In the genomic region with DNA sequence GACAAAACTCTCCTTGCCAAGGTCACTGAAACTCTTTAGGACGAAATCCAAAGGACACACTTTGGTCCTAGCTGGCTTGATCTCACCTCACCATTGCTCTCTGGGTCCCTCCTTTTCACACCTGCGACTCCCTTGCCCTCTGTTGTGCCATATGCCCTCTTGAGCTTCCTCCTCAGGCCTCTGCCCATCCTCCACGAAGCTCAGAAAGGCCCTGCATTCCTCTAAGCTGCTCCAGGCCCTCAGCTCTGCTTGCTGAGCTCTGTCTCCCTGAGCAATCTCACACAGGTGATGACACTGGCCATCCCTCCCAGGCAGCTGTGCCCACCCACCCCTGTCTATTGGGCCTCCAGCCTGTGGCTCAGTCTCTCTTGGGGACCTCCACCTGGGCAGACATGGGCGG, we compare ENCODE assay signal across 21 cellular contexts. TPM values are rescaled to one million over a fixed set of nuclear protein-coding genes. Genes with fewer than 3 reads are reported as not detected.
DNase-seq lines count a peak whose midpoint lies in the region; ATAC-seq and TF ChIP-seq lines count a peak whose summit lies in the region.
"Had no signal": no experiment of that assay in that cellular context is flagged by ENCODE, and none has a peak within 500 bp of the region (broad histone marks: within the 10 kb centered on the region; RNA-seq: fewer than 3 reads in every experiment).

No MANE protein-coding gene starts in this region.

- no peaks in the 10 kb centered on the region for H3K36me3 ChIP-seq in neural cell (ENCODE audit: insufficient read depth, low read length)
- H3K36me3 ChIP-seq: BLaER1 treated with 17β-estradiol and CSF1 and Interleukin-3, amounts not matched to agents 10 nM and 100 nM had no signal

- ATAC-seq in right cardiac atrium = peak; percentile 7 to 14
- ATAC-seq in left ventricle myocardium superior = no peak
- no peak for ATAC-seq in central memory CD8-positive, alpha-beta T cell (replicated peaks; ENCODE audit: extremely low read depth, poor library complexity, severe bottlenecking)
- no peak for ATAC-seq in stimulated activated effector memory CD8-positive, alpha-beta T cell treated with anti-CD3 and anti-CD28 coated beads, Interleukin-12 subunit alpha, Interleukin-12 subunit beta, amount 100 ng/mL, for 72 hours
- no peak for ATAC-seq in HG02571 (IDR thresholded peaks at IDR 0.05; ENCODE audit: unreplicated experiment)
- ATAC-seq: GM23338, HCT116 had no signal

- no peaks in the 10 kb centered on the region for H3K9me3 Mint-ChIP-seq in central memory CD8-positive, alpha-beta T cell
- H3K9me3 Mint-ChIP-seq in stimulated activated effector memory CD8-positive, alpha-beta T cell treated with anti-CD3 and anti-CD28 coated beads, Interleukin-12 subunit alpha, Interleukin-12 subunit beta, amount 100 ng/mL, for 72 hours = no peaks in the 10 kb centered on the region

- no peak overlapping the region for H3K27ac ChIP-seq in right cardiac atrium (ENCODE audit: low read length)
- peak overlapping the region; percentile 74 for H3K27ac ChIP-seq in neural cell (ENCODE audit: low read length)
- H3K27ac ChIP-seq: BLaER1 treated with 17β-estradiol and CSF1 and Interleukin-3, amounts not matched to agents 10 nM and 100 nM; RWPE1 had no signal

- peaks cover 3% of the 10 kb centered on the region for H3K36me3 Mint-ChIP-seq in central memory CD8-positive, alpha-beta T cell (ENCODE audit: insufficient read depth)
- no peaks in the 10 kb centered on the region for H3K36me3 Mint-ChIP-seq in stimulated activated effector memory CD8-positive, alpha-beta T cell treated with anti-CD3 and anti-CD28 coated beads, Interleukin-12 subunit alpha, Interleukin-12 subunit beta, amount 100 ng/mL, for 72 hours
- H3K36me3 Mint-ChIP-seq: CD4-positive, alpha-beta memory T cell had no signal

- no peaks in the 10 kb centered on the region for H3K9me2 ChIP-seq in neural cell (ENCODE audit: insufficient read depth, low read length)

- H2AFZ ChIP-seq in neural cell (ENCODE audit: low read depth, low read length) = no peak overlapping the region
- H2AFZ ChIP-seq: GM23338 had no signal

- no peak overlapping the region for H3K4me2 ChIP-seq in neural cell (ENCODE audit: low read length)
- H3K4me2 ChIP-seq: GM23338 had no signal

- no peak overlapping the region for H3K4me3 Mint-ChIP-seq in central memory CD8-positive, alpha-beta T cell
- no peak overlapping the region for H3K4me3 Mint-ChIP-seq in stimulated activated effector memory CD8-positive, alpha-beta T cell treated with anti-CD3 and anti-CD28 coated beads, Interleukin-12 subunit alpha, Interleukin-12 subunit beta, amount 100 ng/mL, for 72 hours
- H3K4me3 Mint-ChIP-seq: CD4-positive, alpha-beta memory T cell; GM23338 had no signal

- peak overlapping the region; percentile 34 for H3K9ac ChIP-seq in neural cell (ENCODE audit: low read length)
- H3K9ac ChIP-seq: BLaER1 treated with 17β-estradiol and CSF1 and Interleukin-3, amounts not matched to agents 10 nM and 100 nM had no signal

- H3K4me1 Mint-ChIP-seq in central memory CD8-positive, alpha-beta T cell = peaks cover 15% of the 10 kb centered on the region
- H3K4me1 Mint-ChIP-seq in stimulated activated effector memory CD8-positive, alpha-beta T cell treated with anti-CD3 and anti-CD28 coated beads, Interleukin-12 subunit alpha, Interleukin-12 subunit beta, amount 100 ng/mL, for 72 hours = peaks cover 16% of the 10 kb centered on the region

- no peak for TF ChIP-seq CTCF in neural cell (IDR thresholded peaks at IDR 0.05; ENCODE audit: poor library complexity, severe bottlenecking)

- intact Hi-C loops in right cardiac atrium (cut with DNase I) = no loop called here
- intact Hi-C loops in left ventricle myocardium superior (cut with micrococcal nuclease) = no loop called here

- no peak for TF ChIP-seq RAD21 in neural cell (conservative IDR thresholded peaks at IDR 0.05)

- H3K4me1 ChIP-seq in right cardiac atrium (ENCODE audit: control insufficient read depth, insufficient read depth, low read length) = no peaks in the 10 kb centered on the region

- H3K27me3 Mint-ChIP-seq in central memory CD8-positive, alpha-beta T cell = no peaks in the 10 kb centered on the region
- H3K27me3 Mint-ChIP-seq: CD4-positive, alpha-beta memory T cell had no signal

- TF ChIP-seq EP300 in neural cell (conservative IDR thresholded peaks at IDR 0.05; ENCODE audit: poor library complexity, severe bottlenecking) = no peak

- H3K79me2 ChIP-seq in neural cell (replicated peaks; ENCODE audit: insufficient read depth, low read length) = no peaks in the 10 kb centered on the region

- H3K27me3 ChIP-seq in right cardiac atrium (ENCODE audit: control insufficient read depth, insufficient read depth) (no peaks in the 10 kb centered on the region), neural cell (ENCODE audit: insufficient read depth, low read depth, low read length) (no peaks in the 10 kb centered on the region)
- H3K27me3 ChIP-seq: BLaER1 treated with 17β-estradiol and CSF1 and Interleukin-3, amounts not matched to agents 10 nM and 100 nM had no signal

- H3K4me3 ChIP-seq in right cardiac atrium (ENCODE audit: low read length) (no peak overlapping the region), neural cell (ENCODE audit: low read length) (no peak overlapping the region)
- H3K4me3 ChIP-seq: BLaER1 treated with 17β-estradiol and CSF1 and Interleukin-3, amounts not matched to agents 10 nM and 100 nM; GM23338 had no signal

- H3F3A ChIP-seq in neural cell (ENCODE audit: insufficient read depth, low read length, poor library complexity, severe bottlenecking) = no peaks in the 10 kb centered on the region

- DNase-seq in right cardiac atrium = peak in 1 of 3 donors; percentile 25
- DNase-seq in left ventricle myocardium superior = no peak
- DNase-seq in central memory CD8-positive, alpha-beta T cell (ENCODE audit: low spot score in 2 of 2) = no peak
- no peak for DNase-seq in stimulated activated effector memory CD8-positive, alpha-beta T cell treated with anti-CD3 and anti-CD28 coated beads, Interleukin-12 subunit alpha, Interleukin-12 subunit beta, amount 100 ng/mL, for 72 hours (ENCODE audit: low spot score in 2 of 2)
- no peak for DNase-seq in activated CD4-positive, alpha-beta T cell treated with anti-CD3 and anti-CD28 coated beads for 1 hour
- no peak for DNase-seq in NCI-H1092 (lab: John Stamatoyannopoulos, UW)
- DNase-seq: 8988T; CD4-positive, alpha-beta memory T cell; DMS153; Karpas-422; NCI-H1694 treated with DMSO at 0.1 percent for 48 hours; NCI-H2107; NCI-H446 treated with DMSO at 0.1 percent for 48 hours; NCI-H526 treated with DMSO at 0.1 percent for 48 hours; SHP77 treated with DMSO at 0.1 percent for 48 hours had no signal

- H4K20me1 ChIP-seq in neural cell (ENCODE audit: insufficient read depth) = no peaks in the 10 kb centered on the region
- H4K20me1 ChIP-seq: BLaER1 treated with 17β-estradiol and CSF1 and Interleukin-3, amounts not matched to agents 10 nM and 100 nM had no signal

- H3K9me3 ChIP-seq in right cardiac atrium (ENCODE audit: control insufficient read depth, low read length) (no peaks in the 10 kb centered on the region), neural cell (ENCODE audit: low read length) (no peaks in the 10 kb centered on the region)

- 76% methylated on average over 4 of the region's 4 CpGs for WGBS in right cardiac atrium

- H3K27ac Mint-ChIP-seq in central memory CD8-positive, alpha-beta T cell (ENCODE audit: low read depth) = peak overlapping the region; percentile 45
- peak overlapping the region; percentile 24 for H3K27ac Mint-ChIP-seq in stimulated activated effector memory CD8-positive, alpha-beta T cell treated with anti-CD3 and anti-CD28 coated beads, Interleukin-12 subunit alpha, Interleukin-12 subunit beta, amount 100 ng/mL, for 72 hours
- H3K27ac Mint-ChIP-seq: GM23338 had no signal

TF ChIP-seq in neural cell, 6 proteins besides CTCF, POLR2A, EP300 and RAD21:
- TF ChIP-seq MXI1 (conservative IDR thresholded peaks at IDR 0.05; ENCODE audit: poor library complexity, severe bottlenecking) (no peak), POLR2AphosphoS5 (IDR thresholded peaks at IDR 0.05) (no peak), EZH2 (IDR thresholded peaks at IDR 0.05; ENCODE audit: borderline replicate concordance, insufficient read depth, low read length, poor library complexity, severe bottlenecking) (no peak), REST (IDR thresholded peaks at IDR 0.05; ENCODE audit: borderline replicate concordance) (no peak), TAF1 (IDR thresholded peaks at IDR 0.05; ENCODE audit: low read depth) (no peak), SMC3 (conservative IDR thresholded peaks at IDR 0.05; ENCODE audit: poor library complexity) (no peak)
TF ChIP-seq in neural cell: peak in this region for 0.

RNA-seq across cellular contexts. Expression of gene AFAP1, which starts 10.1 kb away (rescaled TPM):
- 10 to 100 TPM; 21.9 to 43.6 (median 26.7) TPM for total RNA-seq in right cardiac atrium
- 7.8 TPM for polyA plus RNA-seq in right cardiac atrium
- 7.7 TPM for total RNA-seq in left ventricle myocardium superior
- polyA plus RNA-seq in neural cell = 38.9 and 44.1 TPM in 2 replicates
- polyA minus RNA-seq in neural cell = 99.4 and 103 TPM in 2 replicates

Comparison
In these comparisons a context has a peak if more than half of its experiments do, and no peak if none do; other contexts are left out.
1. ATAC-seq: peak in right cardiac atrium (2 of 2); none in left ventricle myocardium superior (single experiment), central memory CD8-positive, alpha-beta T cell (single experiment), stimulated activated effector memory CD8-positive, alpha-beta T cell treated with anti-CD3 and anti-CD28 coated beads, Interleukin-12 subunit alpha, Interleukin-12 subunit beta, amount 100 ng/mL, for 72 hours (single experiment) and HG02571 (single experiment).